ENCODE assay signal across 20 cellular contexts in the genomic region with DNA sequence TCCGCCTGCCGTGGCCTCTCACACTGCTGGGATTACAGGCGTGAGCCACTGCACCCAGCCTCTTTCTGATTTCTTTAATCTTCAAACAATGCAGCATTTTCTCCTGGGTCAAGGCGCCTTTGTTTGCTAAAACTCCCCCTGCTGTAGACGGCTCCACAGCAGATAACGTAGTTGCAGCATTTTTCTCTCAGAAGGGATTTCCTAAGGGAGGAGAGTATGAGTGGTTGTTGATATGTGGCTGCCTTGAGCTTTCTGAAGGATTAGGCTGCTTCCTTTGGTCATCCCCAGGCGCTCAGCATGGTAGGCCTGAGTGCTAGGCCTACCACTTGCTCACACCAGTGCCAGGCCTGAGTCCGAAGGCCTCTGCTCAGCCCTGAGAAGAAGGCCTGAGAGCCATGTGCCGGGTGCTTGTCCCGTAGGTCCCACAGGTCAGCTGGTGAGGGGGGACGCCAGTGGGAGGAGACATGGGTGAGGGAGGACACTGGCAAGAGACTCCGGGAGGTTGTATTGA. TPM values are rescaled to one million over a fixed set of nuclear protein-coding genes. Genes with fewer than 3 reads are reported as not detected.
DNase-seq lines count a peak whose midpoint lies in the region; ATAC-seq and TF ChIP-seq lines count a peak whose summit lies in the region.
"Had no signal": no experiment of that assay in that cellular context is flagged by ENCODE, and none has a peak within 500 bp of the region (broad histone marks: within the 10 kb centered on the region; RNA-seq: fewer than 3 reads in every experiment).

No MANE protein-coding gene starts in this region.

- CTCF ChIA-PET in T-cell (lab: Charles Lee), result no interaction called here

- H3K27ac Mint-ChIP-seq in nephron progenitor cell (peak overlapping the region; percentile 25), T-cell (no peak overlapping the region)
- peak overlapping the region in 1 of 10 donors; percentile 71 for H3K27ac Mint-ChIP-seq in naive thymus-derived CD8-positive, alpha-beta T cell
- H3K27ac Mint-ChIP-seq: activated T-helper 2 cell treated with anti-CD3 and anti-CD28 coated beads, Interferon-gamma antibody, Interleukin-2, Interleukin-4, amounts not matched to agents 10 μg/mL and 5 μg/mL and 100 μg/mL, durations not matched to agents 14 hours and 24 hours and 36 hours; T-helper 1 cell treated with Interleukin-12 subunit alpha and Interleukin-12 subunit beta and Interleukin-4 antibody, amounts not matched to agents 30 μg/mL and 1 μg/mL, for 36 hours; WTC11 had no signal

- peaks cover 77% of the 10 kb centered on the region for H3K36me3 Mint-ChIP-seq in nephron progenitor cell (ENCODE audit: low read depth)
- H3K36me3 Mint-ChIP-seq in T-cell, result peaks cover 49% of the 10 kb centered on the region
- H3K36me3 Mint-ChIP-seq in naive thymus-derived CD8-positive, alpha-beta T cell, result peaks cover 0 to 91% (median 16%) of the 10 kb centered on the region in 3 donors

- peaks cover 75% of the 10 kb centered on the region for H3K36me3 ChIP-seq in WERI-Rb-1

- no peaks in the 10 kb centered on the region for H3K27me3 ChIP-seq in WERI-Rb-1 (ENCODE audit: insufficient read depth, low read depth, severe bottlenecking)
- H3K27me3 ChIP-seq: gastrocnemius medialis had no signal

- POLR2A ChIA-PET in T-cell (lab: Charles Lee), result no interaction called here
- POLR2A ChIA-PET in naive thymus-derived CD8-positive, alpha-beta T cell (lab: Charles Lee), result interaction anchor here (0.5 kb wide), 1 partner anchor 75 kb away, joined by 4 read pairs; no protein-coding TSS in a partner anchor

- H3K27ac ChIP-seq in WERI-Rb-1, result peak overlapping the region; percentile 70
- H3K27ac ChIP-seq: coronary artery had no signal

- H3K4me3 Mint-ChIP-seq in nephron progenitor cell, result no peak overlapping the region
- no peak overlapping the region for H3K4me3 Mint-ChIP-seq in T-cell
- no peak overlapping the region for H3K4me3 Mint-ChIP-seq in naive thymus-derived CD8-positive, alpha-beta T cell
- H3K4me3 Mint-ChIP-seq: CD8-positive, alpha-beta memory T cell; neural crest cell; T-helper 1 cell treated with Interleukin-12 subunit alpha and Interleukin-12 subunit beta and Interleukin-4 antibody, amounts not matched to agents 30 μg/mL and 1 μg/mL, for 36 hours; WTC11 had no signal

- TF ChIP-seq CTCF in WERI-Rb-1 (IDR thresholded peaks at IDR 0.05; ENCODE audit: low read depth, low read length) (no peak), nephron progenitor cell (IDR thresholded peaks at IDR 0.05) (no peak)

- peaks cover 8% of the 10 kb centered on the region for H3K4me1 Mint-ChIP-seq in nephron progenitor cell
- H3K4me1 Mint-ChIP-seq in T-cell, result peaks cover 0 to 10% (median 0%) of the 10 kb centered on the region in 3 donors
- H3K4me1 Mint-ChIP-seq in naive thymus-derived CD8-positive, alpha-beta T cell, result peaks cover 0 to 29% (median 2%) of the 10 kb centered on the region in 4 donors
- H3K4me1 Mint-ChIP-seq: CD8-positive, alpha-beta memory T cell; neural crest cell had no signal

- ATAC-seq in left ventricle myocardium superior (peak; percentile 19), T-cell (replicated peaks in 1 of 4) (no peak)
- ATAC-seq in naive thymus-derived CD8-positive, alpha-beta T cell, result no peak
- ATAC-seq: gastrocnemius medialis, WTC11 had no signal

- H3K27me3 Mint-ChIP-seq in nephron progenitor cell (ENCODE audit: low read depth, poor library complexity) (peaks cover 3% of the 10 kb centered on the region), T-cell (no peaks in the 10 kb centered on the region)
- H3K27me3 Mint-ChIP-seq in naive thymus-derived CD8-positive, alpha-beta T cell, result no peaks in the 10 kb centered on the region
- H3K27me3 Mint-ChIP-seq: CD8-positive, alpha-beta memory T cell had no signal

- no peaks in the 10 kb centered on the region for H3K9me3 Mint-ChIP-seq in nephron progenitor cell
- H3K9me3 Mint-ChIP-seq in T-cell, result no peaks in the 10 kb centered on the region
- H3K9me3 Mint-ChIP-seq in naive thymus-derived CD8-positive, alpha-beta T cell, result no peaks in the 10 kb centered on the region
- H3K9me3 Mint-ChIP-seq: activated T-helper 2 cell treated with anti-CD3 and anti-CD28 coated beads, Interferon-gamma antibody, Interleukin-2, Interleukin-4, amounts not matched to agents 10 μg/mL and 5 μg/mL and 100 μg/mL, durations not matched to agents 14 hours and 24 hours and 36 hours; CD8-positive, alpha-beta memory T cell; neural crest cell; T-helper 1 cell treated with Interleukin-12 subunit alpha and Interleukin-12 subunit beta and Interleukin-4 antibody, amounts not matched to agents 30 μg/mL and 1 μg/mL, for 36 hours; WTC11 had no signal

- intact Hi-C loops in left ventricle myocardium superior (cut with micrococcal nuclease), result no loop called here

- H3K9me3 ChIP-seq in WERI-Rb-1 (ENCODE audit: severe bottlenecking), result no peaks in the 10 kb centered on the region
- H3K9me3 ChIP-seq: gastrocnemius medialis had no signal

- no peak overlapping the region for H3K4me3 ChIP-seq in WERI-Rb-1 (ENCODE audit: low read depth, low read length)
- H3K4me3 ChIP-seq: coronary artery, gastrocnemius medialis had no signal

- DNase-seq in ELF-1 (ENCODE audit: low read depth, low spot score), result peak; percentile 44
- DNase-seq in WERI-Rb-1, result peak; percentile 63
- no peak for DNase-seq in left ventricle myocardium superior
- DNase-seq in nephron progenitor cell, result no peak
- DNase-seq in dedifferentiated amniotic fluid mesenchymal stem cell (ENCODE audit: extremely low spot score), result no peak
- no peak for DNase-seq in T-cell
- no peak for DNase-seq in naive thymus-derived CD8-positive, alpha-beta T cell
- DNase-seq in NCI-H526 (lab: John Stamatoyannopoulos, UW), result no peak
- DNase-seq: activated CD8-positive, alpha-beta memory T cell treated with anti-CD3 and anti-CD28 coated beads for 24 hours; CD8-positive, alpha-beta memory T cell; DMS79 treated with DMSO at 0.1 percent for 48 hours; gastrocnemius medialis; NCI-H187; NCI-H446 treated with DMSO at 0.1 percent for 48 hours; SHP77 treated with DMSO at 0.1 percent for 48 hours had no signal

RNA-seq across cellular contexts. Expression of gene SMARCB1, which starts 18.1 kb away (rescaled TPM):
- total RNA-seq in left ventricle myocardium superior (48.5 TPM), T-cell (10 to 100 TPM; 50.2 to 57.7 (median 54.3) TPM)
- total RNA-seq in naive thymus-derived CD8-positive, alpha-beta T cell, result 10 to 100 TPM; 52.9 to 55.5 TPM
- 10 to 100 TPM; 33.3 to 45.0 (median 35.0) TPM for polyA plus RNA-seq in naive thymus-derived CD8-positive, alpha-beta T cell

RNA-seq across cellular contexts. Expression of gene MMP11, which starts 32.2 kb away (rescaled TPM):
- total RNA-seq in left ventricle myocardium superior, result 32.3 TPM
- total RNA-seq in T-cell, result 1 to 10 TPM; 1.6 to 5.3 (median 2.5) TPM
- 1 to 10 TPM; 3.8 TPM for total RNA-seq in naive thymus-derived CD8-positive, alpha-beta T cell
- 1 to 10 TPM; 2.1 to 6.5 (median 2.8) TPM for polyA plus RNA-seq in naive thymus-derived CD8-positive, alpha-beta T cell

RNA-seq across cellular contexts. Expression of gene DERL3, which starts 34.0 kb away (rescaled TPM):
- 2.1 TPM for total RNA-seq in left ventricle myocardium superior
- 1 to 10 TPM; 1.2 to 3.9 (median 2.8) TPM for total RNA-seq in T-cell
- 1 to 10 TPM; 1.7 to 2.0 TPM for total RNA-seq in naive thymus-derived CD8-positive, alpha-beta T cell
- polyA plus RNA-seq in naive thymus-derived CD8-positive, alpha-beta T cell, result not detected

RNA-seq across cellular contexts. Expression of gene CHCHD10, which starts 37.1 kb away (rescaled TPM):
- 1,571 TPM for total RNA-seq in left ventricle myocardium superior
- 10 to 100 TPM; 26.1 to 66.3 (median 63.2) TPM for total RNA-seq in T-cell
- total RNA-seq in naive thymus-derived CD8-positive, alpha-beta T cell, result 10 to 100 TPM; 44.3 to 47.4 TPM
- 10 to 100 TPM; 26.1 to 37.6 (median 36.0) TPM for polyA plus RNA-seq in naive thymus-derived CD8-positive, alpha-beta T cell

RNA-seq across cellular contexts. Expression of gene C22orf15, which starts 42.0 kb away (rescaled TPM):
- total RNA-seq in left ventricle myocardium superior, result not detected
- 1 to 10 TPM in 4 of 5 donors, under 1 TPM in 1; 0.58 to 2.2 (median 1.9) TPM for total RNA-seq in T-cell
- 1 to 10 TPM; 4.1 to 5.4 TPM for total RNA-seq in naive thymus-derived CD8-positive, alpha-beta T cell
- polyA plus RNA-seq in naive thymus-derived CD8-positive, alpha-beta T cell, result 1 to 10 TPM in 1 of 3 donors, under 1 TPM in 2; 0.42 to 1.7 (median 0.81) TPM
- total RNA-seq: gastrocnemius medialis had no signal

Comparison
In these comparisons a context has a peak if more than half of its experiments do, and no peak if none do; other contexts are left out.
1. DNase-seq: peak in ELF-1 (single experiment) and WERI-Rb-1 (single experiment); none in left ventricle myocardium superior (single experiment), nephron progenitor cell (single experiment), dedifferentiated amniotic fluid mesenchymal stem cell (single experiment), T-cell (0 of 34), naive thymus-derived CD8-positive, alpha-beta T cell (0 of 10) and NCI-H526 (0 of 2).